In genomic region chr17:33205552-33205951, GRCh38 we compare ENCODE assay signal across 29 cellular contexts.
"Had no signal": no experiment of that assay in that cellular context is flagged by ENCODE, and none has a peak within 500 bp of the region (broad histone marks: within the 10 kb centered on the region; RNA-seq: fewer than 3 reads in every experiment).

No MANE protein-coding gene starts in this region.

- H3K27ac Mint-ChIP-seq: immature natural killer cell; mesothelial cell of epicardium; naive B cell; natural killer cell; nephron progenitor cell; neural progenitor cell; stimulated activated naive B cell treated with anti-CD40 and anti-IgM and Interleukin-4, amounts not matched to agents 10 μg/mL and 1 μg/mL and 100 μg/mL, for 72 hours; stimulated activated naive CD8-positive, alpha-beta T cell treated with anti-CD3 and anti-CD28 coated beads, Interleukin-15, Interleukin-2, amounts not matched to agents 100 ng/mL and 50 ng/mL, for 24 hours had no signal

- H3K9me3 Mint-ChIP-seq: mesothelial cell of epicardium; natural killer cell; nephron progenitor cell; neural progenitor cell; stimulated activated naive CD8-positive, alpha-beta T cell treated with anti-CD3 and anti-CD28 coated beads, Interleukin-15, Interleukin-2, amounts not matched to agents 100 ng/mL and 50 ng/mL, for 24 hours had no signal

- H3K4me2 ChIP-seq: neural progenitor cell had no signal

- H3K27me3 ChIP-seq: tibial artery had no signal

- H3K4me1 Mint-ChIP-seq: immature natural killer cell; naive B cell; natural killer cell; stimulated activated naive B cell treated with anti-CD40 and anti-IgM and Interleukin-4, amounts not matched to agents 10 μg/mL and 1 μg/mL and 100 μg/mL, for 72 hours had no signal

- ATAC-seq: left lung; lower lobe of right lung; natural killer cell; psoas muscle; sciatic nerve; stimulated activated naive B cell treated with anti-CD40 and anti-IgM and Interleukin-4, amounts not matched to agents 10 μg/mL and 1 μg/mL and 100 μg/mL, for 72 hours; upper lobe of right lung had no signal

- DNase-seq: immature natural killer cell; kidney; left colon; left lung; lower lobe of right lung; mammary epithelial cell; mesenchymal stem cell; naive B cell; natural killer cell; nephron progenitor cell; occipital lobe; psoas muscle; stimulated activated CD4-positive, alpha-beta T cell treated with anti-CD3 and anti-CD28 coated beads, Interleukin-12 subunit alpha, Interleukin-12 subunit beta, amount 100 ng/mL, for 4 hours; stimulated activated CD4-positive, alpha-beta T cell treated with anti-CD3 and anti-CD28 coated beads, Interleukin-15, amount 100 ng/mL, for 24 hours; stimulated activated CD4-positive, alpha-beta T cell treated with anti-CD3 and anti-CD28 coated beads, Interleukin-2, amount 100 ng/mL, for 24 hours; stimulated activated CD4-positive, alpha-beta T cell treated with anti-CD3 and anti-CD28 coated beads, Interleukin-4, amount 100 ng/mL, for 1 hour; stimulated activated naive B cell treated with anti-CD40 and anti-IgM and Interleukin-4, amounts not matched to agents 10 μg/mL and 1 μg/mL and 100 μg/mL, for 72 hours; trophoblast cell; upper lobe of right lung had no signal

- H3K36me3 ChIP-seq: left lung, lower lobe of right lung, neural progenitor cell, neutrophil, suprapubic skin, thoracic aorta, tibial artery, upper lobe of right lung had no signal

- H3K9ac ChIP-seq: neural progenitor cell, parathyroid adenoma had no signal

- H3K9me3 ChIP-seq: left lung, lower lobe of right lung, neutrophil, psoas muscle, suprapubic skin, thoracic aorta, tibial artery, upper lobe of right lung had no signal

- H3K4me3 ChIP-seq: left lung, lower lobe of right lung, neural progenitor cell, psoas muscle, skin epidermis, suprapubic skin, thoracic aorta, tibial artery, upper lobe of right lung had no signal

- H3K4me1 ChIP-seq: left lung, lower lobe of right lung, parathyroid adenoma, psoas muscle, suprapubic skin, tibial artery, upper lobe of right lung had no signal

- H2AFZ ChIP-seq: neural progenitor cell, parathyroid adenoma had no signal

- H3K36me3 Mint-ChIP-seq: immature natural killer cell; mesothelial cell of epicardium; naive B cell; natural killer cell; neural progenitor cell; stimulated activated naive B cell treated with anti-CD40 and anti-IgM and Interleukin-4, amounts not matched to agents 10 μg/mL and 1 μg/mL and 100 μg/mL, for 72 hours had no signal

- H3K79me2 ChIP-seq: parathyroid adenoma had no signal

- H3K27ac ChIP-seq: left lung, lower lobe of right lung, neural progenitor cell, neutrophil, parathyroid adenoma, psoas muscle, skin epidermis, suprapubic skin, thoracic aorta, tibial artery, upper lobe of right lung had no signal

- H3K4me3 Mint-ChIP-seq: immature natural killer cell; mesothelial cell of epicardium; natural killer cell; nephron progenitor cell; neural progenitor cell; stimulated activated naive B cell treated with anti-CD40 and anti-IgM and Interleukin-4, amounts not matched to agents 10 μg/mL and 1 μg/mL and 100 μg/mL, for 72 hours; stimulated activated naive CD8-positive, alpha-beta T cell treated with anti-CD3 and anti-CD28 coated beads, Interleukin-15, Interleukin-2, amounts not matched to agents 100 ng/mL and 50 ng/mL, for 24 hours had no signal
